In genomic region chr10:72048450-72049124, GRCh38 we compare ENCODE assay signal across 1 cellular context.
TF ChIP-seq lines count a peak whose summit lies in the region.

No MANE protein-coding gene starts in this region.

TF ChIP-seq in GM23338, 12 proteins besides CTCF, POLR2A, EP300 and RAD21 (continued from another document):
- 0 out of 2 replicates have a peak, but pooled peaks have one; percentile 28 for TF ChIP-seq ZNF331 (CRISPR knock-in tag; IDR thresholded peaks at IDR 0.05; ENCODE audit: low read depth)
- no peak for TF ChIP-seq ZNF114 (CRISPR knock-in tag; IDR thresholded peaks at IDR 0.05)
- TF ChIP-seq EZH2 (IDR thresholded peaks at IDR 0.05; ENCODE audit: low read depth, unreplicated experiment), result no peak
- no peak for TF ChIP-seq EZH2phosphoT487 (IDR thresholded peaks at IDR 0.05; ENCODE audit: unreplicated experiment)
- TF ChIP-seq, protein P1, sequence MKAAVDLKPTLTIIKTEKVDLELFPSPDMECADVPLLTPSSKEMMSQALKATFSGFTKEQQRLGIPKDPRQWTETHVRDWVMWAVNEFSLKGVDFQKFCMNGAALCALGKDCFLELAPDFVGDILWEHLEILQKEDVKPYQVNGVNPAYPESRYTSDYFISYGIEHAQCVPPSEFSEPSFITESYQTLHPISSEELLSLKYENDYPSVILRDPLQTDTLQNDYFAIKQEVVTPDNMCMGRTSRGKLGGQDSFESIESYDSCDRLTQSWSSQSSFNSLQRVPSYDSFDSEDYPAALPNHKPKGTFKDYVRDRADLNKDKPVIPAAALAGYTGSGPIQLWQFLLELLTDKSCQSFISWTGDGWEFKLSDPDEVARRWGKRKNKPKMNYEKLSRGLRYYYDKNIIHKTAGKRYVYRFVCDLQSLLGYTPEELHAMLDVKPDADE (IDR thresholded peaks at IDR 0.05), result no peak
- no peak for TF ChIP-seq REST (IDR thresholded peaks at IDR 0.05; ENCODE audit: unreplicated experiment)
